1 cellular context compared by ENCODE assay signal in the genomic region with DNA sequence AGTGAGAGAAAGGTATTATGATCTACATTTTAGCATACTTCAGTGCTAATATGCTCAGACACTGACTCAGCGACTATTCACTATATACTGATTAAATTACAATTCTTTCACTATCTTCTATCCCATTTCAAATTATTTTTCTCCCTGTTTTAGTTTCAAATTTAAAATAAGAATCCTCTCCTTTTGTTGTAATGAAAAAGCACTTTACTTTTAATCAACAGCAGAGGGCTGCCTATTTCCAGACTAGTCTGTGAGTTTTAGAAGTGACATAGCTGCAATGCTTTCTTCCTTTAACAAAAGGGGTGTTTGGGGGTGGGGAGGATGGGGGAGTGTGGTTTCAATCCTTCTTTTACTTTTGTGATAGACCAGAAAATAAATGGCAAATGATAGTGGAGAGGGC.
TF ChIP-seq lines count a peak whose summit lies in the region.

No MANE protein-coding gene starts in this region.

TF ChIP-seq in endothelial cell of umbilical vein, 7 proteins besides CTCF, POLR2A, EP300 and RAD21 (continued from another document):
- TF ChIP-seq, protein P1, sequence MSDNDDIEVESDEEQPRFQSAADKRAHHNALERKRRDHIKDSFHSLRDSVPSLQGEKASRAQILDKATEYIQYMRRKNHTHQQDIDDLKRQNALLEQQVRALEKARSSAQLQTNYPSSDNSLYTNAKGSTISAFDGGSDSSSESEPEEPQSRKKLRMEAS (IDR thresholded peaks at IDR 0.05; ENCODE audit: insufficient read depth, insufficient read length): no peak
- TF ChIP-seq POLR2AphosphoS5 (IDR thresholded peaks at IDR 0.05; ENCODE audit: insufficient read depth, low read depth, low read length): no peak
- no peak for TF ChIP-seq EZH2 (IDR thresholded peaks at IDR 0.05; ENCODE audit: borderline replicate concordance, low read depth, low read length, severe bottlenecking)
- no peak for TF ChIP-seq JUN (IDR thresholded peaks at IDR 0.05; ENCODE audit: borderline replicate concordance, insufficient read depth, insufficient read length, low read depth)
- TF ChIP-seq MYC (IDR thresholded peaks at IDR 0.05; ENCODE audit: low read depth, low read length): no peak
- no peak for TF ChIP-seq FOS (IDR thresholded peaks at IDR 0.05; ENCODE audit: borderline replicate concordance, insufficient read depth, low read length)
